ENCODE assay signal across 11 cellular contexts in the genomic region with DNA sequence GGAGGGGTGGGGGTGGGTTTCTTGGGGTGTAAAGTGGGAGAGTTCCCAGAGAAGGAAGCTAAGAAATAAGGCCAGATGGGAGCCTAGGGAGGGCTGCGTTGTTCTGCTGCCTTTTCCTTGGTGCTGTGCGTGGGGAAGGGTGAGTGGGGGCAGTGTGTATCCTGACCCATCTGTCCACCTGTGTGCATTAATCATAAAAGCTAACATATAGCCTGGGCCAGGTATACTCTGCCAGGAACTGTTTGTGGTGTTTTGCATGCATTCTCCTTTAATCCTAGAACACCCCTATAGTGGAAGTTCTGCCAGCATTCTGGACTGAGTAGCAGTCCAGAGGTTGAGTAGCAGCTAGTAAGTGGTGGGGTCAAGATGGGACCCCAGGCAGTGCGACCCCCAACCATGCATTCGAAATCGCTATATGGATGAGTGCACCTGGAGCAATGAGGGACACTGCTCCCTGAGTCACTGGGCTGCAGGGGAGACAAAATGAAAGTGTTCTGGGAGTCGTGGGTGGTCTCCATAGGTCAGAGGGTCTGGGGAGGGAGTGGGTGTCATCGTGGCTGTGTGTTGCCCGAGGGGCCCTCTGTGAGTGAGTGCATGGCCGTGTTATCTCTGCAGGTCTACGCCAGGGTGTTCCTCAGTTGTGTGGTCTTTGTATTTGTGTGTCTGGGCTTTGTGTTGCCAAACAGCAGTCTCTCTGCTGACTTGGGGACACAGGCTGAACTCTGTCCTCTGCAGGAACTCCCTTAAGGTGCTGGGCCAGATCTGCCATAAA. TPM values are rescaled to one million over a fixed set of nuclear protein-coding genes. Genes with fewer than 3 reads are reported as not detected.
DNase-seq lines count a peak whose midpoint lies in the region; ATAC-seq, FAIRE-seq and TF ChIP-seq lines count a peak whose summit lies in the region.
"Had no signal": no experiment of that assay in that cellular context is flagged by ENCODE, and none has a peak within 500 bp of the region (broad histone marks: within the 10 kb centered on the region; RNA-seq: fewer than 3 reads in every experiment).

No MANE protein-coding gene starts in this region.

- TF ChIP-seq POLR2A in A549 (IDR thresholded peaks at IDR 0.05; ENCODE audit: low read length) = no peak

- H3K4me3 ChIP-seq in A549 (peak overlapping the region; percentile 78), PC-9 (peak overlapping the region; percentile 71), fibroblast of lung (replicated peaks in 1 of 4; ENCODE audit: control extremely low read depth in 1 of 4, insufficient read depth in 1 of 4, low read depth in 3 of 4, low read length in 4 of 4) (peak overlapping the region; percentile 73 to 90 (median 78))

- peaks cover 6% of the 10 kb centered on the region; the same call in 1 of the 2 replicates for H4K20me1 ChIP-seq in PC-9 (ENCODE audit: insufficient read depth)
- H4K20me1 ChIP-seq in fibroblast of lung (ENCODE audit: control insufficient read depth, extremely low read depth, insufficient read depth, low read length) = no peaks in the 10 kb centered on the region

- POLR2A ChIA-PET in A549 (lab: Yijun Ruan, JAX) = interaction anchor here (2.6 to 2.7 kb wide), 2 partner anchors 13 to 29 kb away, joined by 42 to 60 read pairs; a partner anchor contains a TSS
- POLR2A ChIA-PET in PC-9 (lab: Charles Lee; ENCODE audit: unreplicated experiment) = interaction anchor here (0.8 kb wide), 1 partner anchor 17 kb away, joined by 3 read pairs; no protein-coding TSS in a partner anchor

- H3K4me1 Mint-ChIP-seq in nephron progenitor cell = peaks cover 64% of the 10 kb centered on the region

- peak overlapping the region; percentile 23 for H3K9ac ChIP-seq in fibroblast of lung (ENCODE audit: insufficient read depth, low read length)

- peaks cover 42% of the 10 kb centered on the region for H3F3A ChIP-seq in PC-9 (ENCODE audit: insufficient read depth, low read depth)

- CTCF ChIA-PET in A549 (lab: Yijun Ruan, JAX) (interaction anchor here (0.6 to 50.7 kb wide), 12 partner anchors 9 to 129 kb away, joined by 3 to 1391 read pairs (median 8); a partner anchor contains a TSS), PC-9 (lab: Charles Lee) (interaction anchor here (0.5 to 1.2 kb wide), 4 partner anchors 20 to 80 kb away, joined by 3 to 7 read pairs (median 5); no protein-coding TSS in a partner anchor)

- peaks cover 60% of the 10 kb centered on the region for H3K79me2 ChIP-seq in PC-9 (ENCODE audit: low read depth)
- H3K79me2 ChIP-seq in fibroblast of lung (ENCODE audit: control insufficient read depth, insufficient read depth, low read length) = peaks cover 12% of the 10 kb centered on the region

- TF ChIP-seq RAD21 in A549 (conservative IDR thresholded peaks at IDR 0.05 in 1 of 2, IDR thresholded peaks at IDR 0.05 in 1 of 2) = no peak

- H3K36me3 ChIP-seq in PC-9 (ENCODE audit: low read depth) = no peaks in the 10 kb centered on the region
- no peaks in the 10 kb centered on the region for H3K36me3 ChIP-seq in fibroblast of lung (ENCODE audit: control insufficient read depth, insufficient read depth, low read length)

- H3K36me3 Mint-ChIP-seq in nephron progenitor cell (ENCODE audit: low read depth) = no peaks in the 10 kb centered on the region
- H3K36me3 Mint-ChIP-seq: CD4-positive, alpha-beta memory T cell had no signal

- H3K4me3 Mint-ChIP-seq in nephron progenitor cell = peak overlapping the region; percentile 96

- H2AFZ ChIP-seq in PC-9 (no peak overlapping the region), fibroblast of lung (ENCODE audit: low read length) (no peak overlapping the region)

- H3K27ac Mint-ChIP-seq in nephron progenitor cell = peak overlapping the region; percentile 45
- H3K27ac Mint-ChIP-seq: CD4-positive, alpha-beta memory T cell had no signal

- no peak for TF ChIP-seq CTCF in A549 (IDR thresholded peaks at IDR 0.05)
- TF ChIP-seq CTCF in PC-9 (conservative IDR thresholded peaks at IDR 0.05) = no peak
- no peak for TF ChIP-seq CTCF in fibroblast of lung (conservative IDR thresholded peaks at IDR 0.05 in 1 of 2, IDR thresholded peaks at IDR 0.05 in 1 of 2; ENCODE audit: low read depth in 1 of 2, low read length in 2 of 2)
- TF ChIP-seq CTCF in nephron progenitor cell (IDR thresholded peaks at IDR 0.05) = no peak

- H3K27ac ChIP-seq in A549 = peak overlapping the region; percentile 79 to 97
- no peak overlapping the region for H3K27ac ChIP-seq in PC-9
- no peak overlapping the region for H3K27ac ChIP-seq in fibroblast of lung (ENCODE audit: insufficient read depth, low read length)

- no peak for FAIRE-seq in A549 (lab: Jason Lieb, UNC)

- intact Hi-C loops in PC-9 (cut with micrococcal nuclease; ENCODE audit: unreplicated experiment) = no loop called here

- no peaks in the 10 kb centered on the region for H3K9me3 ChIP-seq in A549
- H3K9me3 ChIP-seq in PC-9 (ENCODE audit: insufficient read depth, low read depth) = no peaks in the 10 kb centered on the region
- H3K9me3 ChIP-seq in fibroblast of lung (ENCODE audit: control insufficient read depth, insufficient read depth, low read depth, low read length) = no peaks in the 10 kb centered on the region

- DNase-seq in A549 (ENCODE audit: low read depth in 1 of 2, low spot score in 1 of 2) (peak; percentile 36 to 65), PC-9 (peak in 1 of 2 experiments; percentile 12), fibroblast of lung (ENCODE audit: low read depth in 2 of 2) (no peak), nephron progenitor cell (peak; percentile 23), NCI-H2227 treated with DMSO at 0.1 percent for 48 hours (lab: John Stamatoyannopoulos, UW) (no peak)
- DNase-seq: activated CD4-positive, CD25-positive, alpha-beta regulatory T cell treated with anti-CD3 and anti-CD28 coated beads, Interleukin-2, amount 50 U/mL, for 72 hours; CD4-positive, alpha-beta memory T cell; effector CD4-positive, alpha-beta T cell had no signal

- H3K27me3 Mint-ChIP-seq in nephron progenitor cell (ENCODE audit: low read depth, poor library complexity) = peaks cover 25% of the 10 kb centered on the region

- peak in 1 of 2 experiments; percentile 8; a peak in 2 of 6 replicates for ATAC-seq in A549
- no peak for ATAC-seq in HG03097 (IDR thresholded peaks at IDR 0.05; ENCODE audit: low FRiP score, unreplicated experiment)
- no peak for ATAC-seq in GM19463 (IDR thresholded peaks at IDR 0.05; ENCODE audit: unreplicated experiment)
- ATAC-seq in HG03571 (IDR thresholded peaks at IDR 0.05; ENCODE audit: unreplicated experiment) = no peak

- H3K4me2 ChIP-seq in A549 (peak overlapping the region; percentile 81), PC-9 (peak overlapping the region; percentile 73), fibroblast of lung (ENCODE audit: extremely low read depth, insufficient read depth, low read length) (peak overlapping the region; percentile 85)

- WGBS in A549 (ENCODE audit: missing lambda C conversion rate) = 61% methylated on average over 10 of the region's 10 CpGs

- TF ChIP-seq EP300 in A549 (IDR thresholded peaks at IDR 0.05) = no peak

- H3K27me3 ChIP-seq in PC-9 (ENCODE audit: insufficient read depth, low read depth) = no peaks in the 10 kb centered on the region
- H3K27me3 ChIP-seq in fibroblast of lung (ENCODE audit: control insufficient read depth, insufficient read depth, low read length) = no peaks in the 10 kb centered on the region

- no peaks in the 10 kb centered on the region for H3K9me2 ChIP-seq in PC-9 (ENCODE audit: insufficient read depth)

- no peaks in the 10 kb centered on the region for H3K9me3 Mint-ChIP-seq in nephron progenitor cell
- H3K9me3 Mint-ChIP-seq: CD4-positive, alpha-beta memory T cell had no signal

- TSS peak; percentile 36 for BruUV-seq in PC-9 (replicated peaks; lab: Mats Ljungman, UMichigan)

- peaks cover 64% of the 10 kb centered on the region for H3K4me1 ChIP-seq in A549
- H3K4me1 ChIP-seq in PC-9 (replicated peaks; ENCODE audit: insufficient read depth) = peaks cover 58% of the 10 kb centered on the region
- peaks cover 4% of the 10 kb centered on the region for H3K4me1 ChIP-seq in fibroblast of lung (ENCODE audit: control insufficient read depth, extremely low read depth, insufficient read depth, low read length)

RNA-seq across cellular contexts. Expression of a gene that starts 1.3 kb away (rescaled TPM):
- 22.4 and 34.8 TPM in 2 replicates for polyA plus RNA-seq in A549 (2011; rRNA removed)
- polyA plus RNA-seq in A549 (2012; cell fraction: cytosol; rRNA removed) = 18.9 and 24.0 TPM in 2 replicates
- polyA plus RNA-seq in A549 (2012; cell fraction: nucleus; rRNA removed) = 55.4 and 64.4 TPM in 2 replicates
- 28.6 to 32.4 TPM (median 32.0 TPM) in 3 replicates for polyA plus RNA-seq in A549 (2017; fragmentation: RNase III; extraction: RNeasy Plus Mini Kit Qiagen cat#74134 plus additional on column Dnase treatment)
- polyA minus RNA-seq in A549 (2011; rRNA and poly(A)+ RNA removed) = 74.9 and 108 TPM in 2 replicates
- total RNA-seq in PC-9 (2021) = 87.2 and 90.6 TPM in 2 replicates
- 24.7 and 33.9 TPM in 2 replicates for total RNA-seq in fibroblast of lung
- 24.7 and 25.0 TPM in 2 replicates for polyA plus RNA-seq in fibroblast of lung
- polyA plus RNA-seq in fibroblast of lung (2012) = 33.0 and 37.0 TPM in 2 replicates
- polyA minus RNA-seq in fibroblast of lung (ENCODE audit: low replicate concordance) = 184 and 211 TPM in 2 replicates

RNA-seq across cellular contexts. Expression of a gene that starts 13.3 kb away (rescaled TPM):
- polyA plus RNA-seq in A549 (2011; rRNA removed) (8.5 and 10.6 TPM in 2 replicates), A549 (2017; fragmentation: RNase III; extraction: RNeasy Plus Mini Kit Qiagen cat#74134 plus additional on column Dnase treatment) (6.2 to 8.0 TPM (median 7.3 TPM) in 3 replicates), fibroblast of lung (5.9 and 7.9 TPM in 2 replicates)
- 8.7 and 11.2 TPM in 2 replicates for polyA plus RNA-seq in A549 (2012; cell fraction: cytosol; rRNA removed)
- 45.5 and 48.0 TPM in 2 replicates for polyA plus RNA-seq in A549 (2012; cell fraction: nucleus; rRNA removed)
- polyA minus RNA-seq in A549 (2011; rRNA and poly(A)+ RNA removed) = 15.5 and 18.5 TPM in 2 replicates
- total RNA-seq in PC-9 (2021) (15.0 and 16.2 TPM in 2 replicates), fibroblast of lung (8.8 and 10.8 TPM in 2 replicates)
- 7.8 and 7.9 TPM in 2 replicates for polyA plus RNA-seq in fibroblast of lung (2012)
- polyA minus RNA-seq in fibroblast of lung (ENCODE audit: low replicate concordance) = 9.0 and 52.0 TPM in 2 replicates

RNA-seq across cellular contexts. Expression of a gene that starts 29.1 kb away (rescaled TPM):
- polyA plus RNA-seq in A549 (2011; rRNA removed) (63.9 and 111 TPM in 2 replicates), A549 (2017; fragmentation: RNase III; extraction: RNeasy Plus Mini Kit Qiagen cat#74134 plus additional on column Dnase treatment) (73.2 to 86.5 TPM (median 85.5 TPM) in 3 replicates), fibroblast of lung (58.0 and 66.2 TPM in 2 replicates)
- 101 and 102 TPM in 2 replicates for polyA plus RNA-seq in A549 (2012; cell fraction: cytosol; rRNA removed)
- 36.5 and 53.9 TPM in 2 replicates for polyA plus RNA-seq in A549 (2012; cell fraction: nucleus; rRNA removed)
- 40.9 and 46.7 TPM in 2 replicates for polyA minus RNA-seq in A549 (2011; rRNA and poly(A)+ RNA removed)
- total RNA-seq in PC-9 (2021) (49.2 and 50.8 TPM in 2 replicates), fibroblast of lung (18.2 and 25.6 TPM in 2 replicates)
- polyA plus RNA-seq in fibroblast of lung (2012) = 77.5 and 83.3 TPM in 2 replicates
- polyA minus RNA-seq in fibroblast of lung (ENCODE audit: low replicate concordance) = 45.7 and 76.8 TPM in 2 replicates

RNA-seq across cellular contexts. Expression of a gene that starts 32.9 kb away (rescaled TPM):
- polyA plus RNA-seq in A549 (2011; rRNA removed) = not detected in 2 replicates
- 0.05 and 0.16 TPM in 2 replicates for polyA plus RNA-seq in A549 (2012; cell fraction: cytosol; rRNA removed)
- polyA plus RNA-seq in A549 (2012; cell fraction: nucleus; rRNA removed) = 0.12 TPM in 1 of 2 replicates, not detected in the other
- 0.16 TPM in 1 of 3 replicates, not detected in the others for polyA plus RNA-seq in A549 (2017; fragmentation: RNase III; extraction: RNeasy Plus Mini Kit Qiagen cat#74134 plus additional on column Dnase treatment)
- not detected in 2 replicates for polyA minus RNA-seq in A549 (2011; rRNA and poly(A)+ RNA removed)
- total RNA-seq in PC-9 (2021) = 0.75 and 1.1 TPM in 2 replicates
- total RNA-seq in fibroblast of lung = not detected in 2 replicates
- not detected in 2 replicates for polyA plus RNA-seq in fibroblast of lung
- polyA plus RNA-seq in fibroblast of lung (2012) = not detected in 2 replicates
- polyA minus RNA-seq in fibroblast of lung (ENCODE audit: low replicate concordance) = not detected in 2 replicates
- polyA plus RNA-seq: CD4-positive, alpha-beta memory T cell had no signal

RNA-seq across cellular contexts. Expression of a gene that starts 36.0 kb away (rescaled TPM):
- 0.41 and 0.67 TPM in 2 replicates for polyA plus RNA-seq in A549 (2011; rRNA removed)
- polyA plus RNA-seq in A549 (2012; cell fraction: cytosol; rRNA removed) = 0.40 and 0.61 TPM in 2 replicates
- polyA plus RNA-seq in A549 (2012; cell fraction: nucleus; rRNA removed) = 3.7 and 4.3 TPM in 2 replicates
- 1.0 to 1.6 TPM (median 1.2 TPM) in 3 replicates for polyA plus RNA-seq in A549 (2017; fragmentation: RNase III; extraction: RNeasy Plus Mini Kit Qiagen cat#74134 plus additional on column Dnase treatment)
- 0.73 and 1.2 TPM in 2 replicates for polyA minus RNA-seq in A549 (2011; rRNA and poly(A)+ RNA removed)
- 1.2 and 1.6 TPM in 2 replicates for total RNA-seq in PC-9 (2021)
- total RNA-seq in fibroblast of lung = 0.17 and 0.26 TPM in 2 replicates
- polyA plus RNA-seq in fibroblast of lung = 0.05 TPM in 1 of 2 replicates, not detected in the other
- 0.09 and 0.16 TPM in 2 replicates for polyA plus RNA-seq in fibroblast of lung (2012)
- 0.19 and 1.2 TPM in 2 replicates for polyA minus RNA-seq in fibroblast of lung (ENCODE audit: low replicate concordance)

Comparison
In these comparisons a context has a peak if more than half of its experiments do, and no peak if none do; other contexts are left out.
1. DNase-seq: peak in A549 (2 of 2) and nephron progenitor cell (single experiment); none in fibroblast of lung (0 of 2) and NCI-H2227 treated with DMSO at 0.1 percent for 48 hours (single experiment).
2. H3K27ac ChIP-seq: peak in A549 (2 of 2); none in PC-9 (single experiment) and fibroblast of lung (single experiment).
3. Peak in every context shown above with its lines, with median percentiles within 50 percentile points of each other: H3K4me2 ChIP-seq and H3K4me3 ChIP-seq.